Comparison of ENCODE assay signal across 11 cellular contexts in genomic region chr10:114401195-114401741, GRCh38. TPM values are rescaled to one million over a fixed set of nuclear protein-coding genes. Genes with fewer than 3 reads are reported as not detected.
DNase-seq lines count a peak whose midpoint lies in the region; ATAC-seq and TF ChIP-seq lines count a peak whose summit lies in the region.
"Had no signal": no experiment of that assay in that cellular context is flagged by ENCODE, and none has a peak within 500 bp of the region (broad histone marks: within the 10 kb centered on the region; RNA-seq: fewer than 3 reads in every experiment).

No MANE protein-coding gene starts in this region.

- DNase-seq in Panc1 (ENCODE audit: low read depth, low spot score) (no peak), fibroblast of mammary gland (ENCODE audit: low read depth) (peak; percentile 93), middle frontal gyrus (ENCODE audit: extremely low spot score, low spot score) (peak; percentile 48), uterus (peak; percentile 86 to 92), retina (no peak), DMS153 treated with DMSO at 0.1 percent for 48 hours (lab: John Stamatoyannopoulos, UW; ENCODE audit: unreplicated experiment) (no peak)
- DNase-seq: NCI-H510A treated with DMSO at 0.1 percent for 48 hours; stimulated activated naive CD8-positive, alpha-beta T cell treated with anti-CD3 and anti-CD28 coated beads, Interleukin-15, amount 100 ng/mL, for 72 hours; SW 1271 had no signal

- POLR2A ChIA-PET in Panc1 (lab: Charles Lee), result no interaction called here

- no TSS peak for BruUV-seq in Panc1 (replicated peaks; lab: Mats Ljungman, UMichigan)

- intact Hi-C loops in Panc1 (cut with micrococcal nuclease; ENCODE audit: unreplicated experiment) (loop anchor here (5.0 kb wide), 1 partner anchor 94 kb away; no protein-coding TSS in a partner anchor), uterus (cut with DNase I; ENCODE audit: low total_unique reads) (loop anchor here (10.0 kb wide), 1 partner anchor 96 kb away; no protein-coding TSS in a partner anchor)

- ATAC-seq in Panc1, result no peak
- ATAC-seq in HG03520 (IDR thresholded peaks at IDR 0.05; ENCODE audit: unreplicated experiment), result no peak
- ATAC-seq: K562; stimulated activated naive CD8-positive, alpha-beta T cell treated with anti-CD3 and anti-CD28 coated beads, Interleukin-15, amount 100 ng/mL, for 72 hours had no signal

- no peak for TF ChIP-seq CTCF in Panc1 (IDR thresholded peaks at IDR 0.05)
- TF ChIP-seq CTCF in fibroblast of mammary gland (conservative IDR thresholded peaks at IDR 0.05; ENCODE audit: control insufficient read depth, insufficient read depth, low read depth, low read length), result no peak
- TF ChIP-seq CTCF in uterus (IDR thresholded peaks at IDR 0.05), result no peak

- no peaks in the 10 kb centered on the region for H3K36me3 ChIP-seq in Panc1 (ENCODE audit: control insufficient read depth, insufficient read depth, low read length)
- no peaks in the 10 kb centered on the region for H3K36me3 ChIP-seq in uterus

- H3K27ac ChIP-seq in Panc1 (ENCODE audit: low read length) (peak overlapping the region; percentile 95), uterus (peak overlapping the region; percentile 84 to 95)

- in situ Hi-C loops in Panc1 (cut with HindIII; ENCODE audit: low pct_unique_long_range_greater_than_20kb, low sequenced_read_pairs), result no loop called here

- H3K4me3 ChIP-seq in Panc1 (ENCODE audit: low read depth in 2 of 2, low read length in 2 of 2) (peak overlapping the region; percentile 12 to 77), fibroblast of mammary gland (ENCODE audit: control insufficient read depth, low read depth, low read length) (no peak overlapping the region), uterus (no peak overlapping the region)
- H3K4me3 ChIP-seq: K562 had no signal

- H3K9me3 ChIP-seq in Panc1 (ENCODE audit: control insufficient read depth, insufficient read depth, low read depth, low read length) (no peaks in the 10 kb centered on the region), uterus (no peaks in the 10 kb centered on the region)

- H3K4me1 ChIP-seq in Panc1 (ENCODE audit: control insufficient read depth, insufficient read depth, low read length) (peaks cover 73% of the 10 kb centered on the region), uterus (peaks cover 16 to 18% of the 10 kb centered on the region in 2 donors)

- CTCF ChIA-PET in Panc1 (lab: Charles Lee), result interaction anchor here (1.1 kb wide), 1 partner anchor 27 kb away, joined by 3 read pairs; no protein-coding TSS in a partner anchor

- H3K27me3 ChIP-seq in Panc1 (ENCODE audit: control insufficient read depth, insufficient read depth, low read length) (no peaks in the 10 kb centered on the region), uterus (no peaks in the 10 kb centered on the region)

- no peak for TF ChIP-seq POLR2A in uterus (IDR thresholded peaks at IDR 0.05)

RNA-seq across cellular contexts. Expression of gene AFAP1L2, which starts 3.0 kb away (rescaled TPM):
- total RNA-seq in Panc1 (2021; ENCODE audit: unreplicated experiment), result 170 TPM
- polyA plus RNA-seq in Panc1 (2012; ENCODE audit: insufficient read length), result 113 TPM
- 10 to 100 TPM; 28.4 to 86.6 (median 48.6) TPM for total RNA-seq in uterus
- polyA plus RNA-seq: K562 had no signal

Comparison
In these comparisons a context has a peak if more than half of its experiments do, and no peak if none do; other contexts are left out.
1. DNase-seq: peak in fibroblast of mammary gland (single experiment), middle frontal gyrus (single experiment) and uterus (2 of 2); none in Panc1 (single experiment), retina (single experiment) and DMS153 treated with DMSO at 0.1 percent for 48 hours (single experiment).
2. H3K4me3 ChIP-seq: peak in Panc1 (2 of 2); none in fibroblast of mammary gland (single experiment) and uterus (0 of 2).